Comparison of ENCODE assay signal across 2 cellular contexts in genomic region chr1:163315773-163316374, GRCh38.
TF ChIP-seq lines count a peak whose summit lies in the region.

No MANE protein-coding gene starts in this region.

TF ChIP-seq in HEK293, 187 proteins besides CTCF, POLR2A, EP300 and RAD21 (continued from another document):
- no peak for TF ChIP-seq ELK4 (IDR thresholded peaks at IDR 0.05; ENCODE audit: borderline replicate concordance, low read depth, low read length)
- no peak for TF ChIP-seq ZNF184 (tag by site-specific recombination; IDR thresholded peaks at IDR 0.05)
- TF ChIP-seq PRDM2 (tag by site-specific recombination; IDR thresholded peaks at IDR 0.05; ENCODE audit: borderline replicate concordance) = no peak
- no peak for TF ChIP-seq HOXD13 (CRISPR knock-in tag; IDR thresholded peaks at IDR 0.05; ENCODE audit: borderline replicate concordance)
- no peak for TF ChIP-seq ZSCAN4 (tag by site-specific recombination; IDR thresholded peaks at IDR 0.05)
- no peak for TF ChIP-seq ZSCAN18 (tag by site-specific recombination; IDR thresholded peaks at IDR 0.05)
- TF ChIP-seq ZNF2 (tag by site-specific recombination; IDR thresholded peaks at IDR 0.05) = 0 out of 2 replicates have a peak, but pooled peaks have one; percentile 37
- no peak for TF ChIP-seq KLF16 (tag by site-specific recombination; IDR thresholded peaks at IDR 0.05)

TF ChIP-seq in liver, 16 proteins besides CTCF, POLR2A, EP300 and RAD21 (continued from another document):
- no peak for TF ChIP-seq TAF1 (conservative IDR thresholded peaks at IDR 0.05)
- TF ChIP-seq HNF4A (conservative IDR thresholded peaks at IDR 0.05) = no peak
- TF ChIP-seq ZBTB33 (IDR thresholded peaks at IDR 0.05) = no peak
- TF ChIP-seq YY1 (IDR thresholded peaks at IDR 0.05) = no peak
- TF ChIP-seq NR2F2 (IDR thresholded peaks at IDR 0.05) = no peak
- TF ChIP-seq ATF3 (IDR thresholded peaks at IDR 0.05) = no peak
- no peak for TF ChIP-seq SP1 (IDR thresholded peaks at IDR 0.05)
- no peak for TF ChIP-seq RXRA (IDR thresholded peaks at IDR 0.05)
